Comparison of ENCODE assay signal across 8 cellular contexts in genomic region chr21:38806153-38806941, GRCh38. TPM values are rescaled to one million over a fixed set of nuclear protein-coding genes. Genes with fewer than 3 reads are reported as not detected.
DNase-seq lines count a peak whose midpoint lies in the region; ATAC-seq and TF ChIP-seq lines count a peak whose summit lies in the region.

No MANE protein-coding gene starts in this region.

- H3K36me3 Mint-ChIP-seq in activated B cell treated with CpG ODN at 0.5 μM for 24 hours (ENCODE audit: low read depth): no peaks in the 10 kb centered on the region
- H3K36me3 Mint-ChIP-seq in dendritic cell treated with granulocyte-macrophage colony-stimulating factor and Interleukin-4, amounts not matched to agents 40 ng/mL and 50 ng/mL, for 4 days (ENCODE audit: low read depth): peaks cover 47% of the 10 kb centered on the region

- ATAC-seq in HG03342 (IDR thresholded peaks at IDR 0.05; ENCODE audit: unreplicated experiment) (peak; percentile 30), activated B cell treated with CpG ODN at 0.5 μM for 24 hours (ENCODE audit: low read depth) (peak; percentile 27), thoracic aorta (ENCODE audit: insufficient number of reproducible peaks, low FRiP score, low read depth) (no peak)

- CTCF ChIA-PET in activated B cell treated with CpG ODN at 0.5 μM for 24 hours (lab: Charles Lee): no interaction called here

- peaks cover 7% of the 10 kb centered on the region for H3K27me3 Mint-ChIP-seq in activated B cell treated with CpG ODN at 0.5 μM for 24 hours
- H3K27me3 Mint-ChIP-seq in dendritic cell treated with granulocyte-macrophage colony-stimulating factor and Interleukin-4, amounts not matched to agents 40 ng/mL and 50 ng/mL, for 4 days: peaks cover 24% of the 10 kb centered on the region

- TF ChIP-seq CTCF in activated B cell treated with CpG ODN at 0.5 μM for 24 hours (IDR thresholded peaks at IDR 0.05) (no peak), thoracic aorta (IDR thresholded peaks at IDR 0.05) (peak; percentile 18)

- DNase-seq in activated T-cell treated with anti-CD3 and anti-CD28 coated beads for 1 hour (ENCODE audit: low read depth) (peak; percentile 20), activated T-cell treated with anti-CD3 and anti-CD28 coated beads for 4 hours (no peak), activated B cell treated with CpG ODN at 0.5 μM for 24 hours (peak; percentile 42), thoracic aorta (ENCODE audit: low spot score) (no peak), SKM-1 (lab: John Stamatoyannopoulos, UW; ENCODE audit: unreplicated experiment) (no peak)

- H3K27ac Mint-ChIP-seq in activated B cell treated with CpG ODN at 0.5 μM for 24 hours: no peak overlapping the region
- peak overlapping the region; percentile 97 for H3K27ac Mint-ChIP-seq in dendritic cell treated with granulocyte-macrophage colony-stimulating factor and Interleukin-4, amounts not matched to agents 40 ng/mL and 50 ng/mL, for 4 days

- no peaks in the 10 kb centered on the region for H3K36me3 ChIP-seq in thoracic aorta

- H3K27ac ChIP-seq in thoracic aorta: peak overlapping the region; percentile 98

- H3K4me3 ChIP-seq in mononuclear cell (ENCODE audit: low read length) (peak overlapping the region; percentile 70), thoracic aorta (peak overlapping the region; percentile 82)

- H3K27me3 ChIP-seq in mononuclear cell (ENCODE audit: insufficient read depth, low read length): no peaks in the 10 kb centered on the region
- no peaks in the 10 kb centered on the region for H3K27me3 ChIP-seq in thoracic aorta (replicated peaks; ENCODE audit: insufficient read depth)

- peaks cover 16% of the 10 kb centered on the region for H3K4me1 Mint-ChIP-seq in activated B cell treated with CpG ODN at 0.5 μM for 24 hours
- H3K4me1 Mint-ChIP-seq in dendritic cell treated with granulocyte-macrophage colony-stimulating factor and Interleukin-4, amounts not matched to agents 40 ng/mL and 50 ng/mL, for 4 days (ENCODE audit: low read depth): peaks cover 42% of the 10 kb centered on the region

- POLR2A ChIA-PET in activated B cell treated with CpG ODN at 0.5 μM for 24 hours (lab: Charles Lee): interaction anchor here (1.0 kb wide), 1 partner anchor 36 kb away, joined by 3 read pairs; no protein-coding TSS in a partner anchor

- H3K9me3 ChIP-seq in mononuclear cell (ENCODE audit: low read depth, low read length) (no peaks in the 10 kb centered on the region), thoracic aorta (no peaks in the 10 kb centered on the region)

- peak overlapping the region; percentile 78 for H3K4me3 Mint-ChIP-seq in activated B cell treated with CpG ODN at 0.5 μM for 24 hours
- peak overlapping the region; percentile 90 for H3K4me3 Mint-ChIP-seq in dendritic cell treated with granulocyte-macrophage colony-stimulating factor and Interleukin-4, amounts not matched to agents 40 ng/mL and 50 ng/mL, for 4 days

- H3K4me1 ChIP-seq in mononuclear cell (ENCODE audit: insufficient read depth, low read length): peaks cover 53% of the 10 kb centered on the region
- H3K4me1 ChIP-seq in thoracic aorta (ENCODE audit: control insufficient read depth in 1 of 2, low read depth in 2 of 2): peaks cover 16 to 49% of the 10 kb centered on the region in 2 donors

- intact Hi-C loops in activated B cell treated with CpG ODN at 0.5 μM for 24 hours (cut with micrococcal nuclease): no loop called here
- intact Hi-C loops in dendritic cell treated with granulocyte-macrophage colony-stimulating factor and Interleukin-4, amounts not matched to agents 40 ng/mL and 50 ng/mL, for 4 days (cut with micrococcal nuclease): loop anchor here (5.0 to 10.0 kb wide), 5 partner anchors 201 to 376 kb away; partner anchors contain the start of gene PSMG1

- H3K9me3 Mint-ChIP-seq in activated B cell treated with CpG ODN at 0.5 μM for 24 hours: no peaks in the 10 kb centered on the region
- H3K9me3 Mint-ChIP-seq in dendritic cell treated with granulocyte-macrophage colony-stimulating factor and Interleukin-4, amounts not matched to agents 40 ng/mL and 50 ng/mL, for 4 days: no peaks in the 10 kb centered on the region

RNA-seq across cellular contexts. Expression of gene ETS2, which starts 0.6 kb away (rescaled TPM):
- 4.4 and 4.5 TPM in 2 replicates for total RNA-seq in activated B cell treated with CpG ODN at 0.5 μM for 24 hours
- total RNA-seq in mononuclear cell: 64.1 TPM
- 100 to 1,000 TPM; 120 to 226 TPM for total RNA-seq in thoracic aorta

Comparison
In these comparisons a context has a peak if more than half of its experiments do, and no peak if none do; other contexts are left out.
1. DNase-seq: peak in activated T-cell treated with anti-CD3 and anti-CD28 coated beads for 1 hour (single experiment) and activated B cell treated with CpG ODN at 0.5 μM for 24 hours (single experiment); none in activated T-cell treated with anti-CD3 and anti-CD28 coated beads for 4 hours (single experiment), thoracic aorta (single experiment) and SKM-1 (single experiment).
2. RNA of gene ETS2, which starts 0.6 kb away (total RNA-seq): 120 to 226 TPM in thoracic aorta and 64.1 TPM in mononuclear cell (single experiment); 4.4 to 4.5 TPM in activated B cell treated with CpG ODN at 0.5 μM for 24 hours; every median in the first group is over 10 times any median in the second.